Comparison of ENCODE assay signal across 39 cellular contexts in genomic region chr10:37124532-37124931, GRCh38. TPM values are rescaled to one million over a fixed set of nuclear protein-coding genes. Genes with fewer than 3 reads are reported as not detected.
"Had no signal": no experiment of that assay in that cellular context is flagged by ENCODE, and none has a peak within 500 bp of the region (broad histone marks: within the 10 kb centered on the region; RNA-seq: fewer than 3 reads in every experiment).

No MANE protein-coding gene starts in this region.

- H3K27me3 Mint-ChIP-seq: activated B cell treated with CpG ODN at 0.5 μM for 24 hours; activated CD4-positive, alpha-beta memory T cell treated with anti-CD3 and anti-CD28 coated beads for 36 hours; activated CD4-positive, alpha-beta T cell treated with anti-CD3 and anti-CD28 coated beads, Interleukin-2, amount 10 ng/mL, durations not matched to agents 24 days and 14 days; activated CD8-positive, alpha-beta T cell treated with anti-CD3 and anti-CD28 coated beads for 36 hours; activated naive CD8-positive, alpha-beta T cell treated with anti-CD3 and anti-CD28 coated beads for 36 hours; activated T-helper 17 cell treated with anti-CD3 and anti-CD28 coated beads, Interleukin-2, amount 50 U/mL, for 72 hours had no signal

- H3K4me3 ChIP-seq: adrenal gland, body of pancreas, breast epithelium had no signal

- H3K36me3 ChIP-seq: adrenal gland, brain microvascular endothelial cell, breast epithelium had no signal

- H3K4me3 Mint-ChIP-seq: activated B cell treated with CpG ODN at 0.5 μM for 24 hours; activated CD4-positive, alpha-beta memory T cell treated with anti-CD3 and anti-CD28 coated beads for 36 hours; activated CD4-positive, alpha-beta T cell treated with anti-CD3 and anti-CD28 coated beads, Interleukin-2, amount 10 ng/mL, durations not matched to agents 24 days and 14 days; activated CD8-positive, alpha-beta T cell treated with anti-CD3 and anti-CD28 coated beads for 36 hours; activated naive CD4-positive, alpha-beta T cell treated with anti-CD3 and anti-CD28 coated beads for 36 hours; activated naive CD8-positive, alpha-beta T cell treated with anti-CD3 and anti-CD28 coated beads for 36 hours; activated T-cell treated with anti-CD3 and anti-CD28 coated beads, Interleukin-2, amount 50 U/mL, for 4 hours; activated T-cell treated with anti-CD3 and anti-CD28 coated beads, Interleukin-2, amount 50 U/mL, for 72 hours; activated T-helper 1 cell treated with anti-CD3 and anti-CD28 coated beads, Interleukin-12 subunit alpha, Interleukin-12 subunit beta, Interleukin-2, Interleukin-4 antibody, amounts not matched to agents 30 ng/mL and 10 ng/mL and 1 ng/mL, durations not matched to agents 14 hours and 24 hours and 36 hours; activated T-helper 17 cell treated with anti-CD3 and anti-CD28 coated beads, Interleukin-2, amount 50 U/mL, for 72 hours; T-helper 1 cell treated with Interleukin-12 subunit alpha and Interleukin-12 subunit beta and Interleukin-4 antibody, amounts not matched to agents 30 μg/mL and 1 μg/mL, for 36 hours; T-helper 2 cell treated with Interferon-gamma antibody and Interleukin-4, amounts not matched to agents 5 μg/mL and 100 μg/mL, for 36 hours had no signal

- H3K9me3 Mint-ChIP-seq: activated B cell treated with CpG ODN at 0.5 μM for 24 hours; activated CD4-positive, alpha-beta T cell treated with anti-CD3 and anti-CD28 coated beads, Interleukin-2, amount 10 ng/mL, durations not matched to agents 24 days and 14 days; activated naive CD8-positive, alpha-beta T cell treated with anti-CD3 and anti-CD28 coated beads for 36 hours; activated T-helper 17 cell treated with anti-CD3 and anti-CD28 coated beads, Interleukin-2, amount 50 U/mL, for 72 hours had no signal

- DNase-seq: activated B cell treated with CpG ODN at 0.5 μM for 24 hours; activated CD4-positive, alpha-beta memory T cell treated with anti-CD3 and anti-CD28 coated beads for 36 hours; activated CD4-positive, alpha-beta T cell treated with anti-CD3 and anti-CD28 coated beads for 4 hours; activated CD4-positive, alpha-beta T cell treated with anti-CD3 and anti-CD28 coated beads, Interleukin-2, amount 10 ng/mL, durations not matched to agents 24 days and 14 days; activated CD4-positive, alpha-beta T cell treated with anti-CD3 and anti-CD28 coated beads, Interleukin-2, amount 50 U/mL, for 1 hour; activated CD4-positive, alpha-beta T cell treated with anti-CD3 and anti-CD28 coated beads, Interleukin-2, amount 50 U/mL, for 4 hours; activated CD4-positive, CD25-positive, alpha-beta regulatory T cell treated with anti-CD3 and anti-CD28 coated beads, Interleukin-2, amount 50 U/mL, for 72 hours; activated CD8-positive, alpha-beta memory T cell treated with anti-CD3 and anti-CD28 coated beads, Interleukin-2, amount 50 U/mL, for 4 hours; activated CD8-positive, alpha-beta T cell treated with anti-CD3 and anti-CD28 coated beads for 36 hours; activated effector memory CD4-positive, alpha-beta T cell treated with anti-CD3 and anti-CD28 coated beads, Interleukin-2, amount 50 U/mL, for 16 hours; activated gamma-delta T cell treated with Interleukin-2 at 50 U/mL for 16 hours; activated naive CD4-positive, alpha-beta T cell; activated naive CD4-positive, alpha-beta T cell treated with anti-CD3 and anti-CD28 coated beads for 36 hours; activated naive CD4-positive, alpha-beta T cell treated with anti-CD3 and anti-CD28 coated beads, Interleukin-2, amount 50 U/mL, for 16 hours; activated naive CD8-positive, alpha-beta T cell treated with anti-CD3 and anti-CD28 coated beads for 36 hours; activated T-cell treated with anti-CD3 and anti-CD28 coated beads for 4 hours; activated T-cell treated with anti-CD3 and anti-CD28 coated beads, Interleukin-2, amount 50 U/mL, for 1 hour; activated T-cell treated with anti-CD3 and anti-CD28 coated beads, Interleukin-2, amount 50 U/mL, for 4 hours; activated T-cell treated with anti-CD3 and anti-CD28 coated beads, Interleukin-2, amount 50 U/mL, for 72 hours; adrenal gland; amniotic stem cell; aorta; body of pancreas; brain microvascular endothelial cell; central memory CD4-positive, alpha-beta T cell; T-helper 1 cell; T-helper 2 cell; T-helper 9 cell had no signal

- H3K27me3 ChIP-seq: adrenal gland, body of pancreas, brain microvascular endothelial cell, breast epithelium had no signal

- H3K27ac Mint-ChIP-seq: activated B cell treated with CpG ODN at 0.5 μM for 24 hours; activated CD4-positive, alpha-beta memory T cell treated with anti-CD3 and anti-CD28 coated beads for 36 hours; activated CD4-positive, alpha-beta T cell treated with anti-CD3 and anti-CD28 coated beads, Interleukin-2, amount 10 ng/mL, durations not matched to agents 24 days and 14 days; activated CD8-positive, alpha-beta T cell treated with anti-CD3 and anti-CD28 coated beads for 36 hours; activated naive CD4-positive, alpha-beta T cell treated with anti-CD3 and anti-CD28 coated beads for 36 hours; activated naive CD4-positive, alpha-beta T cell treated with anti-CD3 and anti-CD28 coated beads, Interleukin-2, amount 50 U/mL, for 72 hours; activated naive CD8-positive, alpha-beta T cell treated with anti-CD3 and anti-CD28 coated beads for 36 hours; activated T-cell treated with anti-CD3 and anti-CD28 coated beads, Interleukin-2, amount 50 U/mL, for 72 hours; activated T-helper 1 cell treated with anti-CD3 and anti-CD28 coated beads, Interleukin-12 subunit alpha, Interleukin-12 subunit beta, Interleukin-2, Interleukin-4 antibody, amounts not matched to agents 30 ng/mL and 10 ng/mL and 1 ng/mL, durations not matched to agents 14 hours and 24 hours and 36 hours; activated T-helper 17 cell treated with anti-CD3 and anti-CD28 coated beads, Interleukin-2, amount 50 U/mL, for 72 hours; T-helper 1 cell treated with Interleukin-12 subunit alpha and Interleukin-12 subunit beta and Interleukin-4 antibody, amounts not matched to agents 30 μg/mL and 1 μg/mL, for 36 hours; T-helper 2 cell treated with Interferon-gamma antibody and Interleukin-4, amounts not matched to agents 5 μg/mL and 100 μg/mL, for 36 hours had no signal

- H3K36me3 Mint-ChIP-seq: activated CD4-positive, alpha-beta memory T cell treated with anti-CD3 and anti-CD28 coated beads for 36 hours; activated naive CD4-positive, alpha-beta T cell treated with anti-CD3 and anti-CD28 coated beads, Interleukin-2, amount 50 U/mL, for 72 hours; activated naive CD8-positive, alpha-beta T cell treated with anti-CD3 and anti-CD28 coated beads for 36 hours had no signal

- H3K27ac ChIP-seq: adrenal gland, body of pancreas, brain microvascular endothelial cell, breast epithelium, VCaP had no signal

- H3K9me3 ChIP-seq: adrenal gland, body of pancreas had no signal

- H3K4me1 Mint-ChIP-seq: activated B cell treated with CpG ODN at 0.5 μM for 24 hours; activated CD4-positive, alpha-beta T cell treated with anti-CD3 and anti-CD28 coated beads, Interleukin-2, amount 10 ng/mL, durations not matched to agents 24 days and 14 days; activated naive CD8-positive, alpha-beta T cell treated with anti-CD3 and anti-CD28 coated beads for 36 hours; activated T-helper 17 cell treated with anti-CD3 and anti-CD28 coated beads, Interleukin-2, amount 50 U/mL, for 72 hours had no signal

- H3K4me1 ChIP-seq: adrenal gland, body of pancreas, breast epithelium had no signal

- ATAC-seq: activated CD8-positive, alpha-beta T cell treated with anti-CD3 and anti-CD28 coated beads for 36 hours; activated naive CD4-positive, alpha-beta T cell treated with anti-CD3 and anti-CD28 coated beads, Interleukin-2, amount 50 U/mL, for 72 hours; activated T-cell treated with anti-CD3 and anti-CD28 coated beads, Interleukin-2, amount 50 U/mL, for 4 hours; activated T-cell treated with anti-CD3 and anti-CD28 coated beads, Interleukin-2, amount 50 U/mL, for 72 hours; activated T-helper 17 cell treated with anti-CD3 and anti-CD28 coated beads, Interleukin-2, amount 50 U/mL, for 72 hours; body of pancreas had no signal

RNA-seq across cellular contexts. Expression of gene ANKRD30A, which starts 0.9 kb away (rescaled TPM):
- total RNA-seq: activated B cell treated with CpG ODN at 0.5 μM for 24 hours; activated CD4-positive, alpha-beta memory T cell treated with anti-CD3 and anti-CD28 coated beads for 36 hours; activated CD4-positive, alpha-beta T cell treated with anti-CD3 and anti-CD28 coated beads, Interleukin-2, amount 10 ng/mL, durations not matched to agents 24 days and 14 days; activated CD8-positive, alpha-beta memory T cell treated with anti-CD3 and anti-CD28 coated beads for 36 hours; activated CD8-positive, alpha-beta T cell treated with anti-CD3 and anti-CD28 coated beads for 36 hours; activated naive CD4-positive, alpha-beta T cell treated with anti-CD3 and anti-CD28 coated beads for 36 hours; activated naive CD4-positive, alpha-beta T cell treated with anti-CD3 and anti-CD28 coated beads, Interleukin-2, amount 50 U/mL, for 72 hours; activated naive CD8-positive, alpha-beta T cell treated with anti-CD3 and anti-CD28 coated beads for 36 hours; activated T-cell treated with anti-CD3 and anti-CD28 coated beads, Interleukin-2, amount 50 U/mL, for 4 hours; activated T-cell treated with anti-CD3 and anti-CD28 coated beads, Interleukin-2, amount 50 U/mL, for 72 hours; activated T-helper 1 cell treated with anti-CD3 and anti-CD28 coated beads, Interleukin-12 subunit alpha, Interleukin-12 subunit beta, Interleukin-2, Interleukin-4 antibody, amounts not matched to agents 30 ng/mL and 10 ng/mL and 1 ng/mL, durations not matched to agents 14 hours and 24 hours and 36 hours; activated T-helper 17 cell treated with anti-CD3 and anti-CD28 coated beads, Interleukin-2, amount 50 U/mL, for 72 hours; adrenal gland; aorta; astrocyte; body of pancreas; cardiac septum; cerebellum had no signal
- polyA plus RNA-seq: adrenal gland, aorta had no signal
